Comparison of ENCODE assay signal across 16 cellular contexts in genomic region chr3:181615666-181616065, GRCh38.
DNase-seq lines count a peak whose midpoint lies in the region; ATAC-seq, FAIRE-seq and TF ChIP-seq lines count a peak whose summit lies in the region.
"Had no signal": no experiment of that assay in that cellular context is flagged by ENCODE, and none has a peak within 500 bp of the region (broad histone marks: within the 10 kb centered on the region; RNA-seq: fewer than 3 reads in every experiment).

No MANE protein-coding gene starts in this region.

- DNase-seq in HT1080 (ENCODE audit: low read depth) (peak; percentile 31), bronchial epithelial cell (ENCODE audit: low read depth) (no peak), keratinocyte (ENCODE audit: low read depth, low spot score) (no peak), pons (ENCODE audit: low spot score) (peak; percentile 63), NCI-H1930 (lab: John Stamatoyannopoulos, UW) (no peak), Right ventricle myocardium inferior (ENCODE audit: missing footprints) (no peak)
- DNase-seq in activated CD8-positive, alpha-beta memory T cell treated with anti-CD3 and anti-CD28 coated beads for 24 hours: no peak
- DNase-seq: BE2C; CD4-positive, alpha-beta memory T cell; GF-D8; HCEC 1CT; HFFc6 had no signal

- no peak overlapping the region for H3K4me2 ChIP-seq in keratinocyte (ENCODE audit: control insufficient read depth, extremely low read depth, insufficient read depth, low read depth, low read length)
- H3K4me2 ChIP-seq: A549 had no signal

- H3K36me3 ChIP-seq in bronchial epithelial cell (ENCODE audit: control insufficient read depth, insufficient read depth, low read length) (no peaks in the 10 kb centered on the region), keratinocyte (ENCODE audit: control insufficient read depth in 2 of 2, extremely low read depth in 1 of 2, insufficient read depth in 2 of 2, low read length in 2 of 2) (no peaks in the 10 kb centered on the region)
- H3K36me3 ChIP-seq: BE2C had no signal

- no peaks in the 10 kb centered on the region for H3K9me3 ChIP-seq in keratinocyte (ENCODE audit: control insufficient read depth, low read depth, low read length)
- H3K9me3 ChIP-seq: A549, BE2C had no signal

- ATAC-seq in Right ventricle myocardium inferior: no peak
- ATAC-seq: A549 had no signal

- no peak overlapping the region for H2AFZ ChIP-seq in keratinocyte (ENCODE audit: control insufficient read depth, low read length)

- no peak overlapping the region for H3K9ac ChIP-seq in keratinocyte (ENCODE audit: control insufficient read depth, extremely low read depth, insufficient read depth, low read length)

- H3K9me1 ChIP-seq in keratinocyte (ENCODE audit: control insufficient read depth, extremely low read depth, insufficient read depth, low read length): no peaks in the 10 kb centered on the region

- intact Hi-C loops in Right ventricle myocardium inferior (cut with DNase I): no loop called here

- FAIRE-seq in bronchial epithelial cell (lab: Jason Lieb, UNC) (peak; percentile 36), keratinocyte (lab: Jason Lieb, UNC) (peak; percentile 77)
- FAIRE-seq: A549, H1 had no signal

- H3K4me3 ChIP-seq in bronchial epithelial cell (ENCODE audit: low read depth, low read length) (no peak overlapping the region), keratinocyte (ENCODE audit: control insufficient read depth in 2 of 3, extremely low read depth in 1 of 3, insufficient read depth in 2 of 3, low read depth in 1 of 3, low read length in 3 of 3) (no peak overlapping the region)
- H3K4me3 ChIP-seq: A549 had no signal

- H3K79me2 ChIP-seq in keratinocyte (ENCODE audit: control insufficient read depth, insufficient read depth, low read length): no peaks in the 10 kb centered on the region

- dilution Hi-C loops in keratinocyte (cut with MboI; ENCODE audit: extremely low pct_ligation_motif_present, low sequenced_read_pairs): no loop called here

- no peak overlapping the region for H3K27ac ChIP-seq in keratinocyte (ENCODE audit: control insufficient read depth, insufficient read depth, low read length)
- H3K27ac ChIP-seq: A549, C4-2B, HL-60 had no signal

- no peaks in the 10 kb centered on the region for H3K4me1 ChIP-seq in keratinocyte (ENCODE audit: control insufficient read depth, extremely low read depth, insufficient read depth, low read length)
- H3K4me1 ChIP-seq: A549 had no signal

- H4K20me1 ChIP-seq in keratinocyte (ENCODE audit: control insufficient read depth, extremely low read depth, insufficient read depth, low read length): no peaks in the 10 kb centered on the region

- no peaks in the 10 kb centered on the region for H3K27me3 ChIP-seq in bronchial epithelial cell (ENCODE audit: control insufficient read depth, insufficient read depth, low read length)
- no peaks in the 10 kb centered on the region for H3K27me3 ChIP-seq in keratinocyte (ENCODE audit: control insufficient read depth, extremely low read depth, insufficient read depth, low read length)
- H3K27me3 ChIP-seq: BE2C had no signal

- TF ChIP-seq CTCF in bronchial epithelial cell (IDR thresholded peaks at IDR 0.05; ENCODE audit: insufficient read depth, low read length, severe bottlenecking) (no peak), keratinocyte (optimal IDR thresholded peaks at IDR 0.05 in 1 of 3, IDR thresholded peaks at IDR 0.05 in 1 of 3, conservative IDR thresholded peaks at IDR 0.05 in 1 of 3; ENCODE audit: extremely low read depth in 1 of 3, insufficient read depth in 2 of 3, low read length in 3 of 3) (no peak)

Comparison
In these comparisons a context has a peak if more than half of its experiments do, and no peak if none do; other contexts are left out.
1. DNase-seq: peak in HT1080 (single experiment) and pons (single experiment); none in bronchial epithelial cell (single experiment), keratinocyte (single experiment), NCI-H1930 (0 of 2), Right ventricle myocardium inferior (single experiment) and activated CD8-positive, alpha-beta memory T cell treated with anti-CD3 and anti-CD28 coated beads for 24 hours (single experiment).